In the genomic region with DNA sequence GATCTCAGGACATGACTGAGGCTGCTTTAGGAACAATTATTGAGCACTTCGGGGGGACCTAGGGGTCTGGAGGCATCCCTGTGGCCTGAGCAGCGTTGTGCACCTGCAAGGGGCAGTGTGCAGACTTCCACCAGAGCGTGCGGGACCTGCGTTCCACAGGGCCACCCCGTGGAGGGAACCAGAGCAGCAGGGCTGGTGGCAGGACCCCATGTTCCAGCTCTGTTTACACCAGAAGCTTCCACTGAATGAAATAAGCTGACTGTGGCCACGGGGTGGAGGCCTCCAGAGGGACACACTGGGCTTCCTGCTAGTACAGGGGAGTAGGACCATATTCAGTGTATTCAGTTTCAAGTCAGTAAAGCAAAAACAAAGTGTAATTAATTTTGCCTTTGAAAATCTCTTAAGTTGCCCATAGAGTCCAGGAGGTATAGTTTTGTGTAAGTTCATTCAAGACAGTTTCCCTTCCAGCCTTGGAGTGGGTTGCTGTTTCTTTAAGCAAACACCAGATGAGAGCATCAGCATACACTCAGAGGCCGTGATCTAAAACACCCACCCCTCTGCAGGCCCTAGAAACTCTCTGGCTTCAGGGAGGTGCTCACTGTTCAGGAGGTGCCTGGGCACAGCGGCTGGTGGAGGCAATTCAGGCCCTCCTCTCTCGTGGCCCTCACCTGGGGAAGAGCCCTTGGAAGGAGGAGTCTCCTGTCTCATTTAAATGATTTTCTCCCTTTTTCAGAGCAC, we compare ENCODE assay signal across 21 cellular contexts. TPM values are rescaled to one million over a fixed set of nuclear protein-coding genes. Genes with fewer than 3 reads are reported as not detected.
A peak's percentile ranks its signal among the peaks of the same experiment; 100 is the strongest.
DNase-seq lines count a peak whose midpoint lies in the region; ATAC-seq and TF ChIP-seq lines count a peak whose summit lies in the region.
"Had no signal": no experiment of that assay in that cellular context is flagged by ENCODE, and none has a peak within 500 bp of the region (broad histone marks: within the 10 kb centered on the region; RNA-seq: fewer than 3 reads in every experiment).

No MANE protein-coding gene starts in this region.

- H3K4me3 ChIP-seq in mesenchymal stem cell (ENCODE audit: insufficient read depth in 1 of 2, low read depth in 1 of 2, low read length in 2 of 2) (no peak overlapping the region), tibial nerve (no peak overlapping the region)
- H3K4me3 ChIP-seq: BLaER1, breast epithelium had no signal

- TF ChIP-seq POLR2A in tibial nerve (IDR thresholded peaks at IDR 0.05) = no peak

- H3K4me1 ChIP-seq in mesenchymal stem cell (ENCODE audit: control insufficient read depth, insufficient read depth, low read depth, low read length) (peaks cover 14% of the 10 kb centered on the region), tibial nerve (peaks cover 0 to 62% (median 25%) of the 10 kb centered on the region in 4 donors)
- H3K4me1 ChIP-seq: BLaER1 had no signal

- peak; percentile 43 for DNase-seq in DMS 273 (lab: John Stamatoyannopoulos, UW; ENCODE audit: unreplicated experiment)
- DNase-seq in DMS 273 treated with DMSO at 0.1 percent for 48 hours (lab: John Stamatoyannopoulos, UW) = no peak
- no peak for DNase-seq in mesenchymal stem cell
- DNase-seq in tibial nerve (ENCODE audit: low spot score in 2 of 2) = peak; percentile 42 to 47
- no peak for DNase-seq in NCI-H446 treated with DMSO at 0.1 percent for 48 hours (lab: John Stamatoyannopoulos, UW)
- DNase-seq in activated effector memory CD4-positive, alpha-beta T cell treated with anti-CD3 and anti-CD28 coated beads, Interleukin-2, amount 50 U/mL, for 16 hours = no peak
- DNase-seq: activated CD4-positive, alpha-beta memory T cell treated with anti-CD3 and anti-CD28 coated beads, Interleukin-2, amount 10 ng/mL, durations not matched to agents 7 days and 5 days; activated T-cell treated with anti-CD3 and anti-CD28 coated beads, Interleukin-2, amount 50 U/mL, for 72 hours; NCI-H1436 treated with DMSO at 0.1 percent for 48 hours; NK-92 treated with Interleukin-12 subunit alpha and Interleukin-12 subunit beta, amount 100 ng/mL, for 24 hours; stimulated activated CD4-positive, alpha-beta T cell treated with anti-CD3 and anti-CD28 coated beads, Interleukin-4, amount 100 ng/mL, for 1 hour had no signal

- H3K79me1 ChIP-seq in mesenchymal stem cell (replicated peaks; ENCODE audit: low read length, poor library complexity, severe bottlenecking) = no peaks in the 10 kb centered on the region

- H3K4me1 Mint-ChIP-seq in brain = peaks cover 56% of the 10 kb centered on the region
- H3K4me1 Mint-ChIP-seq: activated CD4-positive, alpha-beta memory T cell treated with anti-CD3 and anti-CD28 coated beads, Interleukin-2, amount 10 ng/mL, durations not matched to agents 7 days and 5 days had no signal

- H2BK5ac ChIP-seq in mesenchymal stem cell (ENCODE audit: low read depth, low read length, poor library complexity, severe bottlenecking) = no peak overlapping the region

- WGBS in mesenchymal stem cell = 71% methylated on average over 9 of the region's 10 CpGs
- 66 to 68% methylated on average over 9 to 10 of the region's 10 CpGs for WGBS in tibial nerve, 2 donors

- no peak overlapping the region for H3K23ac ChIP-seq in mesenchymal stem cell (ENCODE audit: low read length in 2 of 2)

- peak in 1 of 2 donors; percentile 32 for TF ChIP-seq EP300 in tibial nerve (IDR thresholded peaks at IDR 0.05)

- H3K4ac ChIP-seq in mesenchymal stem cell (ENCODE audit: low read depth in 1 of 2, low read length in 2 of 2) = peak overlapping the region; percentile 37 to 48

- no peak overlapping the region for H3K4me2 ChIP-seq in mesenchymal stem cell (ENCODE audit: low read length, poor library complexity, severe bottlenecking)
- H3K4me2 ChIP-seq: BLaER1 had no signal

- H3K9me3 ChIP-seq in mesenchymal stem cell (ENCODE audit: control insufficient read depth, low read length) = no peaks in the 10 kb centered on the region
- H3K9me3 ChIP-seq in tibial nerve = no peaks in the 10 kb centered on the region
- H3K9me3 ChIP-seq: BLaER1, breast epithelium had no signal

- no peaks in the 10 kb centered on the region for H3K36me3 Mint-ChIP-seq in brain
- H3K36me3 Mint-ChIP-seq: activated naive CD8-positive, alpha-beta T cell had no signal

- peak overlapping the region; percentile 29 for H2BK120ac ChIP-seq in mesenchymal stem cell (ENCODE audit: low read depth, low read length)

- TF ChIP-seq CTCF in brain (conservative IDR thresholded peaks at IDR 0.05) (no peak), tibial nerve (IDR thresholded peaks at IDR 0.05) (no peak)

- no peak overlapping the region for H3K14ac ChIP-seq in mesenchymal stem cell (ENCODE audit: low read length in 2 of 2)

- peak overlapping the region; percentile 55 for H4K91ac ChIP-seq in mesenchymal stem cell (ENCODE audit: low read length)

- peak overlapping the region; percentile 69 to 80 for H2BK12ac ChIP-seq in mesenchymal stem cell (ENCODE audit: low read length in 2 of 2)

- H2AFZ ChIP-seq in mesenchymal stem cell (ENCODE audit: low read depth, low read length) = no peak overlapping the region

- H3K27ac Mint-ChIP-seq in brain = peak overlapping the region in 4 of 5 experiments; percentile 39 to 81 (median 64)
- H3K27ac Mint-ChIP-seq: activated CD4-positive, alpha-beta memory T cell treated with anti-CD3 and anti-CD28 coated beads, Interleukin-2, amount 10 ng/mL, durations not matched to agents 7 days and 5 days; activated naive CD8-positive, alpha-beta T cell; activated T-cell treated with anti-CD3 and anti-CD28 coated beads, Interleukin-2, amount 50 U/mL, for 72 hours had no signal

- H2AK5ac ChIP-seq in mesenchymal stem cell (ENCODE audit: low read length, severe bottlenecking) = no peak overlapping the region

- H2BK15ac ChIP-seq in mesenchymal stem cell (ENCODE audit: low read depth, poor library complexity, severe bottlenecking) = peak overlapping the region; percentile 50

- H3K4me3 Mint-ChIP-seq in brain = no peak overlapping the region
- H3K4me3 Mint-ChIP-seq: activated CD4-positive, alpha-beta memory T cell treated with anti-CD3 and anti-CD28 coated beads, Interleukin-2, amount 10 ng/mL, durations not matched to agents 7 days and 5 days; activated naive CD8-positive, alpha-beta T cell; activated T-cell treated with anti-CD3 and anti-CD28 coated beads, Interleukin-2, amount 50 U/mL, for 72 hours had no signal

- H3K9me3 Mint-ChIP-seq in brain = peaks cover 0 to 5% (median 0%) of the 10 kb centered on the region in 5 experiments
- H3K9me3 Mint-ChIP-seq: activated CD4-positive, alpha-beta memory T cell treated with anti-CD3 and anti-CD28 coated beads, Interleukin-2, amount 10 ng/mL, durations not matched to agents 7 days and 5 days; activated T-cell treated with anti-CD3 and anti-CD28 coated beads, Interleukin-2, amount 50 U/mL, for 72 hours had no signal

- H3K9ac ChIP-seq in mesenchymal stem cell (ENCODE audit: low read length) = peak overlapping the region; percentile 86
- H3K9ac ChIP-seq: BLaER1 had no signal

- H4K8ac ChIP-seq in mesenchymal stem cell (ENCODE audit: low read length) = peak overlapping the region; percentile 45

- peaks cover 11% of the 10 kb centered on the region for H3K27me3 Mint-ChIP-seq in brain
- H3K27me3 Mint-ChIP-seq: activated CD4-positive, alpha-beta memory T cell treated with anti-CD3 and anti-CD28 coated beads, Interleukin-2, amount 10 ng/mL, durations not matched to agents 7 days and 5 days; activated naive CD8-positive, alpha-beta T cell had no signal

- H3K27me3 ChIP-seq in mesenchymal stem cell (ENCODE audit: control insufficient read depth in 1 of 2, insufficient read depth in 1 of 2, low read length in 2 of 2) = no peaks in the 10 kb centered on the region
- no peaks in the 10 kb centered on the region for H3K27me3 ChIP-seq in tibial nerve
- H3K27me3 ChIP-seq: BLaER1, breast epithelium had no signal

- H3K18ac ChIP-seq in mesenchymal stem cell (ENCODE audit: low read depth in 1 of 2, low read length in 2 of 2) = peak overlapping the region; percentile 24 to 78

- H3K27ac ChIP-seq in mesenchymal stem cell (ENCODE audit: low read length, poor library complexity, severe bottlenecking) (no peak overlapping the region), tibial nerve (peak overlapping the region in 2 of 4 donors; percentile 42 to 84)
- H3K27ac ChIP-seq: 22Rv1, BLaER1, VCaP had no signal

- ATAC-seq in HG02852 (IDR thresholded peaks at IDR 0.05; ENCODE audit: unreplicated experiment) = no peak
- ATAC-seq: activated T-cell treated with anti-CD3 and anti-CD28 coated beads, Interleukin-2, amount 50 U/mL, for 72 hours had no signal

- H3K36me3 ChIP-seq in mesenchymal stem cell (ENCODE audit: control insufficient read depth in 1 of 2, insufficient read depth in 2 of 2, low read depth in 1 of 2, low read length in 2 of 2) (no peaks in the 10 kb centered on the region), tibial nerve (no peaks in the 10 kb centered on the region)
- H3K36me3 ChIP-seq: BLaER1, breast epithelium had no signal

RNA-seq across cellular contexts. Expression of a gene that starts 16.6 kb away (rescaled TPM):
- polyA plus RNA-seq in brain (ENCODE audit: insufficient read depth, low read depth, low replicate concordance) = 0.17 TPM
- polyA plus RNA-seq in mesenchymal stem cell (2013, experiment 1 of 2) = 2.3 TPM
- polyA plus RNA-seq in mesenchymal stem cell (2013, experiment 2 of 2) = 2.2 TPM
- 1 to 10 TPM in 1 of 4 donors, under 1 TPM in 1, not detected in 2; 0.66 to 1.6 TPM for total RNA-seq in tibial nerve
- total RNA-seq: activated CD4-positive, alpha-beta memory T cell treated with anti-CD3 and anti-CD28 coated beads, Interleukin-2, amount 10 ng/mL, durations not matched to agents 7 days and 5 days; activated T-cell treated with anti-CD3 and anti-CD28 coated beads, Interleukin-2, amount 50 U/mL, for 72 hours; H1; osteocyte; T-helper 1 cell treated with Interleukin-12 subunit alpha and Interleukin-12 subunit beta and Interleukin-4 antibody, amounts not matched to agents 30 ng/mL and 1 ng/mL, for 36 hours had no signal
- polyA plus RNA-seq: H1 had no signal

Comparison
In these comparisons a context has a peak if more than half of its experiments do, and no peak if none do; other contexts are left out.
1. DNase-seq: peak in DMS 273 (single experiment) and tibial nerve (2 of 2); none in DMS 273 treated with DMSO at 0.1 percent for 48 hours (single experiment), mesenchymal stem cell (single experiment), NCI-H446 treated with DMSO at 0.1 percent for 48 hours (single experiment) and activated effector memory CD4-positive, alpha-beta T cell treated with anti-CD3 and anti-CD28 coated beads, Interleukin-2, amount 50 U/mL, for 16 hours (single experiment).